8 cellular contexts compared by ENCODE assay signal in the genomic region with DNA sequence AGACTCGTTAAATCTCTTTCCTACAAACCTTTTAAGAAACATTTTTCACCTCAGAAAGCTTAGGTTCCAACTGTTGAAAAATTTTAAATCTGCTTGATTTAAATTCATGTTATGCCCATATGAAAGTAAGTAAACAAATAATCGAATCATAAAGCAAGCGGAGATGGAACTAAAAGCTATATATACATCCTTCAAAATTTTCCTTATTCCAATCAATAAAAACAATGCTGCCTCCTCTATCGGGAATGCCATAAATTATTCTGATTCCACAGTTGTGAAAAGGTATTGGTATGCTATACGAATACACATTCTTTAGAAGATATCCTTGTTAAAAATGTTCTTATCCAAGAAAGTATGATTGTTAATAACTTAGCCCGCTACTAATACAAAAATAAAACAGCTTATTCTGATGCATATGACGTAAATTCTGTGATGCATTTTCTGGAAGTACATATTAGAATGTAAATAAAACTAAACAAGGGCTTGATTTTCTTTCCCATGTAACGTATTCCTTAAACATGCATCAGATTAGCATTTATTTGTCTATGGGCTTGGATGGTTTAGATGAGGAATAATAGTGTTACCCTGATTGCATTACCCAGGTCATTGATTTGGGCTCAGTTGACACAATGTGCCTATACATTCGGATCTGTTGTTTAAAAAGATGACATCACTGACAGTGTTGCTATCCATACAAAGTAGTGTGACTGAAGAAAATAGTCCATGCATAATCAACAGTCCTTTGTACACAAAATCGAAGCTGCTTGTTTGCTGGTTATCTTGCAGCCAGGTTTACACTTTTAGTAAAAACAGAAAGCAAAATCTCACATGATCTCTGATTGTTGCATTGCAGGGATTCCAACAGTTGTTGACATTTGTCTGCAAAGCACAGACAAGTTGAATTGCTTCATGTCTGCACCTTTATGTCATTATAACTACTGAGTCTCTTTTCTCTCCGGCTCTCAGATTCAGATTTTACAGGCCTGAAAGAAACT.
DNase-seq lines count a peak whose midpoint lies in the region; ATAC-seq and TF ChIP-seq lines count a peak whose summit lies in the region.

No MANE protein-coding gene starts in this region.

- H2AFZ ChIP-seq in MM.1S (ENCODE audit: low read length) (peak overlapping the region; percentile 63; the same call in 1 of the 2 replicates), neuron (ENCODE audit: low read depth, low read length) (peak overlapping the region; percentile 49)

- H3K27ac ChIP-seq in MM.1S (ENCODE audit: low read length) (no peak overlapping the region), cingulate gyrus (ENCODE audit: low read depth, low read length) (peak overlapping the region; percentile 81)

- H3K4me3 ChIP-seq in MM.1S (ENCODE audit: low read length) (peak overlapping the region; percentile 38; the same call in 1 of the 2 replicates), neuron (ENCODE audit: low read length) (peak overlapping the region; percentile 63)

- H3F3A ChIP-seq in MM.1S (ENCODE audit: insufficient read depth, low read length) = no peaks in the 10 kb centered on the region

- H3K79me2 ChIP-seq in MM.1S (ENCODE audit: low read length) = peaks cover 9% of the 10 kb centered on the region; the same call in 1 of the 2 replicates

- ATAC-seq in GM18502 (IDR thresholded peaks at IDR 0.05; ENCODE audit: poor library complexity, unreplicated experiment) = peak; percentile 1
- no peak for ATAC-seq in HG03159 (IDR thresholded peaks at IDR 0.05; ENCODE audit: unreplicated experiment)

- TF ChIP-seq CTCF in MM.1S (IDR thresholded peaks at IDR 0.05; ENCODE audit: low read length) = no peak

- H3K9me2 ChIP-seq in MM.1S (replicated peaks; ENCODE audit: insufficient read depth, low read length) = no peaks in the 10 kb centered on the region

- peak overlapping the region; percentile 83; the same call in 1 of the 2 replicates for H3K9ac ChIP-seq in MM.1S (ENCODE audit: low read length)

- no peaks in the 10 kb centered on the region; the same call in 1 of the 2 replicates for H3K4me1 ChIP-seq in MM.1S (ENCODE audit: low read length)
- peaks cover 24% of the 10 kb centered on the region for H3K4me1 ChIP-seq in neuron (ENCODE audit: insufficient read depth, low read length)

- no peak for DNase-seq in MM.1S
- no peak for DNase-seq in NCI-H510A (lab: John Stamatoyannopoulos, UW)
- DNase-seq in NCI-H2081 treated with DMSO at 0.1 percent for 48 hours (lab: John Stamatoyannopoulos, UW) = no peak
- no peak for DNase-seq in DMS153 (lab: John Stamatoyannopoulos, UW)

- H3K9me3 ChIP-seq in MM.1S (replicated peaks; ENCODE audit: insufficient read depth, low read length) (no peaks in the 10 kb centered on the region), neuron (ENCODE audit: low read length) (no peaks in the 10 kb centered on the region)

- H4K20me1 ChIP-seq in MM.1S (ENCODE audit: insufficient read depth, low read length) = no peaks in the 10 kb centered on the region

- H3K27me3 ChIP-seq in MM.1S (replicated peaks; ENCODE audit: insufficient read depth, low read length) (no peaks in the 10 kb centered on the region), neuron (ENCODE audit: insufficient read depth, low read length) (no peaks in the 10 kb centered on the region)

- H3K36me3 ChIP-seq in MM.1S (replicated peaks; ENCODE audit: insufficient read depth, low read length) (no peaks in the 10 kb centered on the region), neuron (ENCODE audit: insufficient read depth, low read length) (no peaks in the 10 kb centered on the region)

- H3K4me2 ChIP-seq in MM.1S (ENCODE audit: low read depth, low read length) = peak overlapping the region; percentile 74; the same call in 1 of the 2 replicates
